9 cellular contexts compared by ENCODE assay signal in genomic region chr15:92693922-92694331, GRCh38. TPM values are rescaled to one million over a fixed set of nuclear protein-coding genes. Genes with fewer than 3 reads are reported as not detected.
A peak's percentile ranks its signal among the peaks of the same experiment; 100 is the strongest.
DNase-seq lines count a peak whose midpoint lies in the region; FAIRE-seq and TF ChIP-seq lines count a peak whose summit lies in the region.
"Had no signal": no experiment of that assay in that cellular context is flagged by ENCODE, and none has a peak within 500 bp of the region (broad histone marks: within the 10 kb centered on the region; RNA-seq: fewer than 3 reads in every experiment).

No MANE protein-coding gene starts in this region.

- H3K36me3 Mint-ChIP-seq in nephron progenitor cell (ENCODE audit: low read depth): peaks cover 10% of the 10 kb centered on the region

- no peaks in the 10 kb centered on the region for H3K79me2 ChIP-seq in Loucy (ENCODE audit: insufficient read depth, low read length)

- H3K4me1 ChIP-seq in Loucy (ENCODE audit: insufficient read depth, low read length, poor library complexity, severe bottlenecking): peaks cover 5% of the 10 kb centered on the region

- DNase-seq in NCI-H2081 (lab: John Stamatoyannopoulos, UW): peak; percentile 33 to 34
- no peak for DNase-seq in NCI-H2081 treated with DMSO at 0.1 percent for 48 hours (lab: John Stamatoyannopoulos, UW)
- peak; percentile 10 for DNase-seq in bronchial epithelial cell (ENCODE audit: low read depth)
- DNase-seq in nephron progenitor cell: peak; percentile 37
- no peak for DNase-seq in effector CD8-positive, alpha-beta T cell (lab: John Stamatoyannopoulos, UW)
- no peak for DNase-seq in middle frontal gyrus (ENCODE audit: extremely low spot score, low spot score)
- DNase-seq in activated CD4-positive, alpha-beta T cell treated with anti-CD3 and anti-CD28 coated beads, Interleukin-2, amount 50 U/mL, for 1 hour: no peak
- DNase-seq: NCI-H226 had no signal

- H3K27me3 ChIP-seq in Loucy (ENCODE audit: insufficient read depth, low read length, poor library complexity, severe bottlenecking): no peaks in the 10 kb centered on the region
- no peaks in the 10 kb centered on the region for H3K27me3 ChIP-seq in bronchial epithelial cell (ENCODE audit: control insufficient read depth, insufficient read depth, low read length)

- no peaks in the 10 kb centered on the region for H3K9me3 ChIP-seq in Loucy (ENCODE audit: insufficient read depth, low read depth, low read length)

- H3K4me3 ChIP-seq in Loucy (ENCODE audit: low read length, poor library complexity, severe bottlenecking) (no peak overlapping the region), bronchial epithelial cell (ENCODE audit: low read depth, low read length) (no peak overlapping the region)

- no peaks in the 10 kb centered on the region for H3K36me3 ChIP-seq in Loucy (ENCODE audit: insufficient read depth, low read length)
- no peaks in the 10 kb centered on the region for H3K36me3 ChIP-seq in bronchial epithelial cell (ENCODE audit: control insufficient read depth, insufficient read depth, low read length)

- H3K9me3 Mint-ChIP-seq in nephron progenitor cell: peaks cover 20% of the 10 kb centered on the region

- no peak overlapping the region for H3K27ac Mint-ChIP-seq in nephron progenitor cell

- TF ChIP-seq CTCF in Loucy (conservative IDR thresholded peaks at IDR 0.05; ENCODE audit: low read length) (peak; percentile 66), bronchial epithelial cell (IDR thresholded peaks at IDR 0.05; ENCODE audit: insufficient read depth, low read length, severe bottlenecking) (peak; percentile 29), nephron progenitor cell (IDR thresholded peaks at IDR 0.05) (no peak)

- H3K4me2 ChIP-seq in Loucy (ENCODE audit: low read depth, low read length, poor library complexity, severe bottlenecking): no peak overlapping the region

- H3K9ac ChIP-seq in Loucy (ENCODE audit: low read depth, low read length, poor library complexity, severe bottlenecking): no peak overlapping the region

- H3K9me2 ChIP-seq in Loucy (replicated peaks; ENCODE audit: low read depth, low read length): no peaks in the 10 kb centered on the region

- no peak overlapping the region for H3K4me3 Mint-ChIP-seq in nephron progenitor cell

- peaks cover 9% of the 10 kb centered on the region for H3K4me1 Mint-ChIP-seq in nephron progenitor cell

- no peaks in the 10 kb centered on the region for H4K20me1 ChIP-seq in Loucy (ENCODE audit: insufficient read depth, low read length, poor library complexity, severe bottlenecking)

- H3K27me3 Mint-ChIP-seq in nephron progenitor cell (ENCODE audit: low read depth, poor library complexity): peaks cover 6% of the 10 kb centered on the region

- no peaks in the 10 kb centered on the region for H3F3A ChIP-seq in Loucy (ENCODE audit: low read depth)

- FAIRE-seq in bronchial epithelial cell (lab: Jason Lieb, UNC): no peak

- H2AFZ ChIP-seq in Loucy (ENCODE audit: low read length): peak overlapping the region; percentile 47

RNA-seq across cellular contexts. Expression of gene FAM174B, which starts 38.4 kb away (rescaled TPM):
- 0.53 and 4.6 TPM in 2 replicates for total RNA-seq in bronchial epithelial cell

Comparison
In these comparisons a context has a peak if more than half of its experiments do, and no peak if none do; other contexts are left out.
1. DNase-seq: peak in NCI-H2081 (2 of 2), bronchial epithelial cell (single experiment) and nephron progenitor cell (single experiment); none in NCI-H2081 treated with DMSO at 0.1 percent for 48 hours (single experiment), effector CD8-positive, alpha-beta T cell (single experiment), middle frontal gyrus (single experiment) and activated CD4-positive, alpha-beta T cell treated with anti-CD3 and anti-CD28 coated beads, Interleukin-2, amount 50 U/mL, for 1 hour (single experiment).